Comparison of ENCODE assay signal across 1 cellular context in the genomic region with DNA sequence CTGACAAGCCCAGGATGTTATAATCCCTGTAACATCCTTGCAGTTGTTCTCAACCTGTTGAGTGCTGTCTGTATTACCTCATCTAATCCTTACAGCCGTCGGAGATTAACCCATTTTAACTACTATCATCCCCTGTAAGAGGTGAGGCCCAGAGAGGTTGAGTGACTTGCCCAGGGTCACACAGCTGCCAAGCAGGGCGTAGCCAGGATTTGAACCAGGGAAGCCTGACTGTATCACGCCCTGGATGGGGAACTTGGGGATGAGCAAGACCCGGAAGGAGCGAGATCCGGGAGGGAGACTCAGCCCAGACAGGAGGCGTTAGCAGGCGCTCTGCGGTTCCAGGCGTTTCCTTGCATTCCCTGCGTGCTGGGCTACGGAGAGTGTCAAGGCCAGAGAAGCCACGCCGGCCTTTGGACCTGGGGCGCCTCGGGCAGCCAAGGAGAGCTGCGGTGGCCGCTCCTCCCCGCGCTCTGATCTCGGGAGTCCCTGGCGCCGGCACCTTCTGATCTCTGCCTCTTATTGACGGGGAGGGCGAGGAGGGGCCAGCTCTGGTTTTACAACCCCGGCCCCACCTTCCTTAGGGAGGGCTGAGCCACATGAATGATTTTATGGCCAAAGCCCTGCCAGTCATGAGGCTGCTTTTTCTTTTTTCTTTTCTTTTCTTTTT.
A peak's percentile ranks its signal among the peaks of the same experiment; 100 is the strongest.
TF ChIP-seq lines count a peak whose summit lies in the region.

No MANE protein-coding gene starts in this region.

TF ChIP-seq in HepG2, 621 proteins besides CTCF, POLR2A, EP300 and RAD21 (continued from another document and continues in another):
- TF ChIP-seq, protein P1, sequence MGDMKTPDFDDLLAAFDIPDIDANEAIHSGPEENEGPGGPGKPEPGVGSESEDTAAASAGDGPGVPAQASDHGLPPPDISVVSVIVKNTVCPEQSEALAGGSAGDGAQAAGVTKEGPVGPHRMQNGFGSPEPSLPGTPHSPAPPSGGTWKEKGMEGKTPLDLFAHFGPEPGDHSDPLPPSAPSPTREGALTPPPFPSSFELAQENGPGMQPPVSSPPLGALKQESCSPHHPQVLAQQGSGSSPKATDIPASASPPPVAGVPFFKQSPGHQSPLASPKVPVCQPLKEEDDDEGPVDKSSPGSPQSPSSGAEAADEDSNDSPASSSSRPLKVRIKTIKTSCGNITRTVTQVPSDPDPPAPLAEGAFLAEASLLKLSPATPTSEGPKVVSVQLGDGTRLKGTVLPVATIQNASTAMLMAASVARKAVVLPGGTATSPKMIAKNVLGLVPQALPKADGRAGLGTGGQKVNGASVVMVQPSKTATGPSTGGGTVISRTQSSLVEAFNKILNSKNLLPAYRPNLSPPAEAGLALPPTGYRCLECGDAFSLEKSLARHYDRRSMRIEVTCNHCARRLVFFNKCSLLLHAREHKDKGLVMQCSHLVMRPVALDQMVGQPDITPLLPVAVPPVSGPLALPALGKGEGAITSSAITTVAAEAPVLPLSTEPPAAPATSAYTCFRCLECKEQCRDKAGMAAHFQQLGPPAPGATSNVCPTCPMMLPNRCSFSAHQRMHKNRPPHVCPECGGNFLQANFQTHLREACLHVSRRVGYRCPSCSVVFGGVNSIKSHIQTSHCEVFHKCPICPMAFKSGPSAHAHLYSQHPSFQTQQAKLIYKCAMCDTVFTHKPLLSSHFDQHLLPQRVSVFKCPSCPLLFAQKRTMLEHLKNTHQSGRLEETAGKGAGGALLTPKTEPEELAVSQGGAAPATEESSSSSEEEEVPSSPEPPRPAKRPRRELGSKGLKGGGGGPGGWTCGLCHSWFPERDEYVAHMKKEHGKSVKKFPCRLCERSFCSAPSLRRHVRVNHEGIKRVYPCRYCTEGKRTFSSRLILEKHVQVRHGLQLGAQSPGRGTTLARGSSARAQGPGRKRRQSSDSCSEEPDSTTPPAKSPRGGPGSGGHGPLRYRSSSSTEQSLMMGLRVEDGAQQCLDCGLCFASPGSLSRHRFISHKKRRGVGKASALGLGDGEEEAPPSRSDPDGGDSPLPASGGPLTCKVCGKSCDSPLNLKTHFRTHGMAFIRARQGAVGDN (CRISPR knock-in tag; IDR thresholded peaks at IDR 0.05), result peak; percentile 91
- TF ChIP-seq ZNF234 (CRISPR knock-in tag; conservative IDR thresholded peaks at IDR 0.05) (no peak), HOXA5 (CRISPR knock-in tag; IDR thresholded peaks at IDR 0.05) (peak; percentile 77), STAG1 (CRISPR knock-in tag; IDR thresholded peaks at IDR 0.05) (peak; percentile 28; the same call in 1 of the 2 replicates), HES4 (CRISPR knock-in tag; IDR thresholded peaks at IDR 0.05; ENCODE audit: borderline replicate concordance) (no peak), ZNF556 (CRISPR knock-in tag; IDR thresholded peaks at IDR 0.05; ENCODE audit: borderline replicate concordance) (peak; percentile 89), ETV5 (CRISPR knock-in tag; IDR thresholded peaks at IDR 0.05; ENCODE audit: borderline replicate concordance) (peak; percentile 86), SP4 (CRISPR knock-in tag; IDR thresholded peaks at IDR 0.05) (peak; percentile 60; the same call in 1 of the 2 replicates), ZBTB1 (CRISPR knock-in tag; IDR thresholded peaks at IDR 0.05; ENCODE audit: borderline replicate concordance) (no peak), PCBP2 (optimal IDR thresholded peaks at IDR 0.05; ENCODE audit: low read depth, low read length, poor library complexity, severe bottlenecking) (no peak), ZNF816 (CRISPR knock-in tag; IDR thresholded peaks at IDR 0.05; ENCODE audit: borderline replicate concordance) (peak; percentile 43; the same call in 1 of the 2 replicates), KLF13 (CRISPR knock-in tag; IDR thresholded peaks at IDR 0.05) (0 out of 2 replicates have a peak, but pooled peaks have one; percentile 57), ZSCAN29 (CRISPR knock-in tag; conservative IDR thresholded peaks at IDR 0.05) (0 out of 2 replicates have a peak, but pooled peaks have one; percentile 67), ZNF337 (CRISPR knock-in tag; IDR thresholded peaks at IDR 0.05; ENCODE audit: borderline replicate concordance, low read depth) (peak; percentile 60; the same call in 1 of the 2 replicates), CHD4 (IDR thresholded peaks at IDR 0.05; ENCODE audit: borderline replicate concordance, low read length) (peak; percentile 83), NAIF1 (CRISPR knock-in tag; IDR thresholded peaks at IDR 0.05; ENCODE audit: borderline replicate concordance) (0 out of 2 replicates have a peak, but pooled peaks have one; percentile 34), PPARG (CRISPR knock-in tag; conservative IDR thresholded peaks at IDR 0.05) (0 out of 2 replicates have a peak, but pooled peaks have one; percentile 26), XRCC5 (optimal IDR thresholded peaks at IDR 0.05; ENCODE audit: low read length) (peak; percentile 95), GABPA (IDR thresholded peaks at IDR 0.05; ENCODE audit: low read depth, low read length) (no peak), GABPA (CRISPR knock-in tag; IDR thresholded peaks at IDR 0.05; ENCODE audit: low read depth) (peak; percentile 49), SAP130 (CRISPR knock-in tag; IDR thresholded peaks at IDR 0.05; ENCODE audit: low read depth) (peak; percentile 79), FOSL2 (CRISPR knock-in tag; IDR thresholded peaks at IDR 0.05) (peak; percentile 80), ZBTB38 (CRISPR knock-in tag; IDR thresholded peaks at IDR 0.05) (peak; percentile 78), TAF1 (CRISPR knock-in tag; IDR thresholded peaks at IDR 0.05) (peak; percentile 33; the same call in 1 of the 2 replicates)
- TF ChIP-seq, protein P2, sequence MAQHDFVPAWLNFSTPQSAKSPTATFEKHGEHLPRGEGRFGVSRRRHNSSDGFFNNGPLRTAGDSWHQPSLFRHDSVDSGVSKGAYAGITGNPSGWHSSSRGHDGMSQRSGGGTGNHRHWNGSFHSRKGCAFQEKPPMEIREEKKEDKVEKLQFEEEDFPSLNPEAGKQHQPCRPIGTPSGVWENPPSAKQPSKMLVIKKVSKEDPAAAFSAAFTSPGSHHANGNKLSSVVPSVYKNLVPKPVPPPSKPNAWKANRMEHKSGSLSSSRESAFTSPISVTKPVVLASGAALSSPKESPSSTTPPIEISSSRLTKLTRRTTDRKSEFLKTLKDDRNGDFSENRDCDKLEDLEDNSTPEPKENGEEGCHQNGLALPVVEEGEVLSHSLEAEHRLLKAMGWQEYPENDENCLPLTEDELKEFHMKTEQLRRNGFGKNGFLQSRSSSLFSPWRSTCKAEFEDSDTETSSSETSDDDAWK (CRISPR knock-in tag; IDR thresholded peaks at IDR 0.05), result no peak
- TF ChIP-seq, protein P3, sequence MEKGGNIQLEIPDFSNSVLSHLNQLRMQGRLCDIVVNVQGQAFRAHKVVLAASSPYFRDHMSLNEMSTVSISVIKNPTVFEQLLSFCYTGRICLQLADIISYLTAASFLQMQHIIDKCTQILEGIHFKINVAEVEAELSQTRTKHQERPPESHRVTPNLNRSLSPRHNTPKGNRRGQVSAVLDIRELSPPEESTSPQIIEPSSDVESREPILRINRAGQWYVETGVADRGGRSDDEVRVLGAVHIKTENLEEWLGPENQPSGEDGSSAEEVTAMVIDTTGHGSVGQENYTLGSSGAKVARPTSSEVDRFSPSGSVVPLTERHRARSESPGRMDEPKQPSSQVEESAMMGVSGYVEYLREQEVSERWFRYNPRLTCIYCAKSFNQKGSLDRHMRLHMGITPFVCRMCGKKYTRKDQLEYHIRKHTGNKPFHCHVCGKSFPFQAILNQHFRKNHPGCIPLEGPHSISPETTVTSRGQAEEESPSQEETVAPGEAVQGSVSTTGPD (CRISPR knock-in tag; IDR thresholded peaks at IDR 0.05), result no peak; the same call in 1 of the 2 replicates
- TF ChIP-seq, protein P4, sequence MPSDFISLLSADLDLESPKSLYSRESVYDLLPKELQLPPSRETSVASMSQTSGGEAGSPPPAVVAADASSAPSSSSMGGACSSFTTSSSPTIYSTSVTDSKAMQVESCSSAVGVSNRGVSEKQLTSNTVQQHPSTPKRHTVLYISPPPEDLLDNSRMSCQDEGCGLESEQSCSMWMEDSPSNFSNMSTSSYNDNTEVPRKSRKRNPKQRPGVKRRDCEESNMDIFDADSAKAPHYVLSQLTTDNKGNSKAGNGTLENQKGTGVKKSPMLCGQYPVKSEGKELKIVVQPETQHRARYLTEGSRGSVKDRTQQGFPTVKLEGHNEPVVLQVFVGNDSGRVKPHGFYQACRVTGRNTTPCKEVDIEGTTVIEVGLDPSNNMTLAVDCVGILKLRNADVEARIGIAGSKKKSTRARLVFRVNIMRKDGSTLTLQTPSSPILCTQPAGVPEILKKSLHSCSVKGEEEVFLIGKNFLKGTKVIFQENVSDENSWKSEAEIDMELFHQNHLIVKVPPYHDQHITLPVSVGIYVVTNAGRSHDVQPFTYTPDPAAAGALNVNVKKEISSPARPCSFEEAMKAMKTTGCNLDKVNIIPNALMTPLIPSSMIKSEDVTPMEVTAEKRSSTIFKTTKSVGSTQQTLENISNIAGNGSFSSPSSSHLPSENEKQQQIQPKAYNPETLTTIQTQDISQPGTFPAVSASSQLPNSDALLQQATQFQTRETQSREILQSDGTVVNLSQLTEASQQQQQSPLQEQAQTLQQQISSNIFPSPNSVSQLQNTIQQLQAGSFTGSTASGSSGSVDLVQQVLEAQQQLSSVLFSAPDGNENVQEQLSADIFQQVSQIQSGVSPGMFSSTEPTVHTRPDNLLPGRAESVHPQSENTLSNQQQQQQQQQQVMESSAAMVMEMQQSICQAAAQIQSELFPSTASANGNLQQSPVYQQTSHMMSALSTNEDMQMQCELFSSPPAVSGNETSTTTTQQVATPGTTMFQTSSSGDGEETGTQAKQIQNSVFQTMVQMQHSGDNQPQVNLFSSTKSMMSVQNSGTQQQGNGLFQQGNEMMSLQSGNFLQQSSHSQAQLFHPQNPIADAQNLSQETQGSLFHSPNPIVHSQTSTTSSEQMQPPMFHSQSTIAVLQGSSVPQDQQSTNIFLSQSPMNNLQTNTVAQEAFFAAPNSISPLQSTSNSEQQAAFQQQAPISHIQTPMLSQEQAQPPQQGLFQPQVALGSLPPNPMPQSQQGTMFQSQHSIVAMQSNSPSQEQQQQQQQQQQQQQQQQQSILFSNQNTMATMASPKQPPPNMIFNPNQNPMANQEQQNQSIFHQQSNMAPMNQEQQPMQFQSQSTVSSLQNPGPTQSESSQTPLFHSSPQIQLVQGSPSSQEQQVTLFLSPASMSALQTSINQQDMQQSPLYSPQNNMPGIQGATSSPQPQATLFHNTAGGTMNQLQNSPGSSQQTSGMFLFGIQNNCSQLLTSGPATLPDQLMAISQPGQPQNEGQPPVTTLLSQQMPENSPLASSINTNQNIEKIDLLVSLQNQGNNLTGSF (CRISPR knock-in tag; IDR thresholded peaks at IDR 0.05), result no peak
- TF ChIP-seq, protein P5, sequence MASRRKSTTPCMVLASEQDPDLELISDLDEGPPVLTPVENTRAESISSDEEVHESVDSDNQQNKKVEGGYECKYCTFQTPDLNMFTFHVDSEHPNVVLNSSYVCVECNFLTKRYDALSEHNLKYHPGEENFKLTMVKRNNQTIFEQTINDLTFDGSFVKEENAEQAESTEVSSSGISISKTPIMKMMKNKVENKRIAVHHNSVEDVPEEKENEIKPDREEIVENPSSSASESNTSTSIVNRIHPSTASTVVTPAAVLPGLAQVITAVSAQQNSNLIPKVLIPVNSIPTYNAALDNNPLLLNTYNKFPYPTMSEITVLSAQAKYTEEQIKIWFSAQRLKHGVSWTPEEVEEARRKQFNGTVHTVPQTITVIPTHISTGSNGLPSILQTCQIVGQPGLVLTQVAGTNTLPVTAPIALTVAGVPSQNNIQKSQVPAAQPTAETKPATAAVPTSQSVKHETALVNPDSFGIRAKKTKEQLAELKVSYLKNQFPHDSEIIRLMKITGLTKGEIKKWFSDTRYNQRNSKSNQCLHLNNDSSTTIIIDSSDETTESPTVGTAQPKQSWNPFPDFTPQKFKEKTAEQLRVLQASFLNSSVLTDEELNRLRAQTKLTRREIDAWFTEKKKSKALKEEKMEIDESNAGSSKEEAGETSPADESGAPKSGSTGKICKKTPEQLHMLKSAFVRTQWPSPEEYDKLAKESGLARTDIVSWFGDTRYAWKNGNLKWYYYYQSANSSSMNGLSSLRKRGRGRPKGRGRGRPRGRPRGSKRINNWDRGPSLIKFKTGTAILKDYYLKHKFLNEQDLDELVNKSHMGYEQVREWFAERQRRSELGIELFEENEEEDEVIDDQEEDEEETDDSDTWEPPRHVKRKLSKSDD (CRISPR knock-in tag; IDR thresholded peaks at IDR 0.05; ENCODE audit: low read depth), result peak; percentile 75
- TF ChIP-seq, protein P6, sequence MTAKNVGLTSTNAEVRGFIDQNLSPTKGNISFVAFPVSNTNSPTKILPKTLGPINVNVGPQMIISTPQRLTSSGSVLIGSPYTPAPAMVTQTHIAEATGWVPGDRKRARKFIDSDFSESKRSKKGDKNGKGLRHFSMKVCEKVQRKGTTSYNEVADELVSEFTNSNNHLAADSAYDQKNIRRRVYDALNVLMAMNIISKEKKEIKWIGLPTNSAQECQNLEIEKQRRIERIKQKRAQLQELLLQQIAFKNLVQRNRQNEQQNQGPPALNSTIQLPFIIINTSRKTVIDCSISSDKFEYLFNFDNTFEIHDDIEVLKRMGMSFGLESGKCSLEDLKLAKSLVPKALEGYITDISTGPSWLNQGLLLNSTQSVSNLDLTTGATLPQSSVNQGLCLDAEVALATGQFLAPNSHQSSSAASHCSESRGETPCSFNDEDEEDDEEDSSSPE (CRISPR knock-in tag; IDR thresholded peaks at IDR 0.05), result no peak
- TF ChIP-seq, protein P7, sequence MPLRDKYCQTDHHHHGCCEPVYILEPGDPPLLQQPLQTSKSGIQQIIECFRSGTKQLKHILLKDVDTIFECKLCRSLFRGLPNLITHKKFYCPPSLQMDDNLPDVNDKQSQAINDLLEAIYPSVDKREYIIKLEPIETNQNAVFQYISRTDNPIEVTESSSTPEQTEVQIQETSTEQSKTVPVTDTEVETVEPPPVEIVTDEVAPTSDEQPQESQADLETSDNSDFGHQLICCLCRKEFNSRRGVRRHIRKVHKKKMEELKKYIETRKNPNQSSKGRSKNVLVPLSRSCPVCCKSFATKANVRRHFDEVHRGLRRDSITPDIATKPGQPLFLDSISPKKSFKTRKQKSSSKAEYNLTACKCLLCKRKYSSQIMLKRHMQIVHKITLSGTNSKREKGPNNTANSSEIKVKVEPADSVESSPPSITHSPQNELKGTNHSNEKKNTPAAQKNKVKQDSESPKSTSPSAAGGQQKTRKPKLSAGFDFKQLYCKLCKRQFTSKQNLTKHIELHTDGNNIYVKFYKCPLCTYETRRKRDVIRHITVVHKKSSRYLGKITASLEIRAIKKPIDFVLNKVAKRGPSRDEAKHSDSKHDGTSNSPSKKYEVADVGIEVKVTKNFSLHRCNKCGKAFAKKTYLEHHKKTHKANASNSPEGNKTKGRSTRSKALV (CRISPR knock-in tag; IDR thresholded peaks at IDR 0.05), result no peak
- TF ChIP-seq, protein P8, sequence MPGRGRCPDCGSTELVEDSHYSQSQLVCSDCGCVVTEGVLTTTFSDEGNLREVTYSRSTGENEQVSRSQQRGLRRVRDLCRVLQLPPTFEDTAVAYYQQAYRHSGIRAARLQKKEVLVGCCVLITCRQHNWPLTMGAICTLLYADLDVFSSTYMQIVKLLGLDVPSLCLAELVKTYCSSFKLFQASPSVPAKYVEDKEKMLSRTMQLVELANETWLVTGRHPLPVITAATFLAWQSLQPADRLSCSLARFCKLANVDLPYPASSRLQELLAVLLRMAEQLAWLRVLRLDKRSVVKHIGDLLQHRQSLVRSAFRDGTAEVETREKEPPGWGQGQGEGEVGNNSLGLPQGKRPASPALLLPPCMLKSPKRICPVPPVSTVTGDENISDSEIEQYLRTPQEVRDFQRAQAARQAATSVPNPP (CRISPR knock-in tag; IDR thresholded peaks at IDR 0.05), result no peak
- TF ChIP-seq, protein P9, sequence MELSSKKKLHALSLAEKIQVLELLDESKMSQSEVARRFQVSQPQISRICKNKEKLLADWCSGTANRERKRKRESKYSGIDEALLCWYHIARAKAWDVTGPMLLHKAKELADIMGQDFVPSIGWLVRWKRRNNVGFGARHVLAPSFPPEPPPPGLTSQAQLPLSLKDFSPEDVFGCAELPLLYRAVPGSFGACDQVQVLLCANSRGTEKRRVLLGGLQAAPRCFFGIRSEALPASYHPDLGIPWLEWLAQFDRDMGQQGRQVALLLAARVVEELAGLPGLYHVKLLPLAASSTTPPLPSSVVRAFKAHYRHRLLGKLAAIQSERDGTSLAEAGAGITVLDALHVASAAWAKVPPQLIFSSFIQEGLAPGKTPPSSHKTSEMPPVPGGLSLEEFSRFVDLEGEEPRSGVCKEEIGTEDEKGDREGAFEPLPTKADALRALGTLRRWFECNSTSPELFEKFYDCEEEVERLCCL (CRISPR knock-in tag; IDR thresholded peaks at IDR 0.05; ENCODE audit: borderline replicate concordance), result 0 out of 2 replicates have a peak, but pooled peaks have one; percentile 44
